Comparison of ENCODE assay signal across 12 cellular contexts in genomic region chr3:33060609-33061337, GRCh38. TPM values are rescaled to one million over a fixed set of nuclear protein-coding genes. Genes with fewer than 3 reads are reported as not detected.
DNase-seq lines count a peak whose midpoint lies in the region; ATAC-seq lines count a peak whose summit lies in the region.
"Had no signal": no experiment of that assay in that cellular context is flagged by ENCODE, and none has a peak within 500 bp of the region (broad histone marks: within the 10 kb centered on the region; RNA-seq: fewer than 3 reads in every experiment).

No MANE protein-coding gene starts in this region.

- intact Hi-C loops in aorta (cut with DNase I): no loop called here

- H3K4me1 ChIP-seq in aorta (ENCODE audit: control insufficient read depth in 1 of 2, insufficient read depth in 2 of 2, low read length in 2 of 2): no peaks in the 10 kb centered on the region
- H3K4me1 ChIP-seq: SJSA1 had no signal

- H3K36me3 ChIP-seq in aorta (ENCODE audit: control insufficient read depth in 1 of 2, insufficient read depth in 2 of 2, low read length in 1 of 2): peaks cover 0 to 11% of the 10 kb centered on the region in 2 donors

- ATAC-seq in GM18907 (IDR thresholded peaks at IDR 0.05; ENCODE audit: unreplicated experiment) (peak; percentile 55), HG02981 (IDR thresholded peaks at IDR 0.05; ENCODE audit: unreplicated experiment) (no peak), aorta (ENCODE audit: low FRiP score) (no peak)
- ATAC-seq: sciatic nerve had no signal

- H3K4me1 Mint-ChIP-seq in activated naive CD4-positive, alpha-beta T cell treated with anti-CD3 and anti-CD28 coated beads, Interleukin-2, amount 10 ng/mL, durations not matched to agents 7 days and 5 days: peaks cover 88% of the 10 kb centered on the region

- no peak overlapping the region for H3K27ac ChIP-seq in aorta (ENCODE audit: low read depth in 1 of 2, low read length in 2 of 2)
- H3K27ac ChIP-seq: C4-2B, SJSA1 had no signal

- no peaks in the 10 kb centered on the region for H3K27me3 ChIP-seq in aorta (ENCODE audit: control insufficient read depth in 1 of 2, insufficient read depth in 2 of 2, low read length in 1 of 2)
- H3K27me3 ChIP-seq: SJSA1 had no signal

- WGBS in aorta, 2 donors: 95 to 96% methylated on average over 10 of the region's 10 CpGs

- H3K27me3 Mint-ChIP-seq in activated naive CD4-positive, alpha-beta T cell treated with anti-CD3 and anti-CD28 coated beads, Interleukin-2, amount 10 ng/mL, durations not matched to agents 7 days and 5 days: no peaks in the 10 kb centered on the region

- H3K9me3 Mint-ChIP-seq in activated naive CD4-positive, alpha-beta T cell treated with anti-CD3 and anti-CD28 coated beads, Interleukin-2, amount 10 ng/mL, durations not matched to agents 7 days and 5 days: no peaks in the 10 kb centered on the region

- peak overlapping the region; percentile 90 for H3K27ac Mint-ChIP-seq in activated naive CD4-positive, alpha-beta T cell treated with anti-CD3 and anti-CD28 coated beads, Interleukin-2, amount 10 ng/mL, durations not matched to agents 7 days and 5 days

- no peak overlapping the region for H3K4me3 ChIP-seq in aorta (ENCODE audit: low read length in 2 of 2)
- H3K4me3 ChIP-seq: SJSA1 had no signal

- peak; percentile 42 for DNase-seq in activated CD4-positive, CD25-positive, alpha-beta regulatory T cell treated with anti-CD3 and anti-CD28 coated beads, Interleukin-2, amount 50 U/mL, for 16 hours (ENCODE audit: low read depth, low spot score)
- DNase-seq in activated naive CD4-positive, alpha-beta T cell treated with anti-CD3 and anti-CD28 coated beads, Interleukin-2, amount 10 ng/mL, durations not matched to agents 7 days and 5 days: peak; percentile 45
- DNase-seq in stimulated activated CD4-positive, alpha-beta T cell treated with anti-CD3 and anti-CD28 coated beads, Interleukin-2, amount 100 ng/mL, for 4 hours (ENCODE audit: low read depth): peak; percentile 41
- no peak for DNase-seq in retina
- no peak for DNase-seq in aorta
- no peak for DNase-seq in activated CD8-positive, alpha-beta memory T cell treated with anti-CD3 and anti-CD28 coated beads for 24 hours
- DNase-seq: NCI-H446 treated with DMSO at 0.1 percent for 48 hours had no signal

- H3K4me3 Mint-ChIP-seq in activated naive CD4-positive, alpha-beta T cell treated with anti-CD3 and anti-CD28 coated beads, Interleukin-2, amount 10 ng/mL, durations not matched to agents 7 days and 5 days: no peak overlapping the region

- CTCF ChIA-PET in activated naive CD4-positive, alpha-beta T cell treated with anti-CD3 and anti-CD28 coated beads, Interleukin-2, amount 10 ng/mL, durations not matched to agents 7 days and 5 days (lab: Charles Lee): interaction anchor here (1.2 to 4.6 kb wide), 6 partner anchors 13 to 113 kb away, joined by 3 to 28 read pairs (median 12); no protein-coding TSS in a partner anchor

- H3K36me3 Mint-ChIP-seq in activated naive CD4-positive, alpha-beta T cell treated with anti-CD3 and anti-CD28 coated beads, Interleukin-2, amount 10 ng/mL, durations not matched to agents 7 days and 5 days: peaks cover 62% of the 10 kb centered on the region

- H3K9me3 ChIP-seq in aorta (ENCODE audit: control insufficient read depth, low read length): no peaks in the 10 kb centered on the region
- H3K9me3 ChIP-seq: SJSA1 had no signal

RNA-seq across cellular contexts. Expression of gene GLB1, which starts 36.2 kb away (rescaled TPM):
- 10 to 100 TPM; 31.0 to 56.9 TPM for total RNA-seq in aorta
- polyA plus RNA-seq in aorta: 10 to 100 TPM; 14.1 to 17.5 TPM

RNA-seq across cellular contexts. Expression of gene TMPPE, which starts 36.2 kb away (rescaled TPM):
- total RNA-seq in aorta: 1 to 10 TPM; 7.8 to 8.2 TPM
- polyA plus RNA-seq in aorta: under 1 TPM; 0.38 to 0.43 TPM

RNA-seq across cellular contexts. Expression of gene CRTAP, which starts 53.0 kb away (rescaled TPM):
- 100 to 1,000 TPM; 297 to 370 TPM for total RNA-seq in aorta
- polyA plus RNA-seq in aorta: 100 to 1,000 TPM; 282 to 287 TPM

Comparison
In these comparisons a context has a peak if more than half of its experiments do, and no peak if none do; other contexts are left out.
1. DNase-seq: peak in activated CD4-positive, CD25-positive, alpha-beta regulatory T cell treated with anti-CD3 and anti-CD28 coated beads, Interleukin-2, amount 50 U/mL, for 16 hours (single experiment), activated naive CD4-positive, alpha-beta T cell treated with anti-CD3 and anti-CD28 coated beads, Interleukin-2, amount 10 ng/mL, durations not matched to agents 7 days and 5 days (single experiment) and stimulated activated CD4-positive, alpha-beta T cell treated with anti-CD3 and anti-CD28 coated beads, Interleukin-2, amount 100 ng/mL, for 4 hours (single experiment); none in retina (single experiment), aorta (0 of 2) and activated CD8-positive, alpha-beta memory T cell treated with anti-CD3 and anti-CD28 coated beads for 24 hours (single experiment).